ENCODE assay signal across 8 cellular contexts in the genomic region with DNA sequence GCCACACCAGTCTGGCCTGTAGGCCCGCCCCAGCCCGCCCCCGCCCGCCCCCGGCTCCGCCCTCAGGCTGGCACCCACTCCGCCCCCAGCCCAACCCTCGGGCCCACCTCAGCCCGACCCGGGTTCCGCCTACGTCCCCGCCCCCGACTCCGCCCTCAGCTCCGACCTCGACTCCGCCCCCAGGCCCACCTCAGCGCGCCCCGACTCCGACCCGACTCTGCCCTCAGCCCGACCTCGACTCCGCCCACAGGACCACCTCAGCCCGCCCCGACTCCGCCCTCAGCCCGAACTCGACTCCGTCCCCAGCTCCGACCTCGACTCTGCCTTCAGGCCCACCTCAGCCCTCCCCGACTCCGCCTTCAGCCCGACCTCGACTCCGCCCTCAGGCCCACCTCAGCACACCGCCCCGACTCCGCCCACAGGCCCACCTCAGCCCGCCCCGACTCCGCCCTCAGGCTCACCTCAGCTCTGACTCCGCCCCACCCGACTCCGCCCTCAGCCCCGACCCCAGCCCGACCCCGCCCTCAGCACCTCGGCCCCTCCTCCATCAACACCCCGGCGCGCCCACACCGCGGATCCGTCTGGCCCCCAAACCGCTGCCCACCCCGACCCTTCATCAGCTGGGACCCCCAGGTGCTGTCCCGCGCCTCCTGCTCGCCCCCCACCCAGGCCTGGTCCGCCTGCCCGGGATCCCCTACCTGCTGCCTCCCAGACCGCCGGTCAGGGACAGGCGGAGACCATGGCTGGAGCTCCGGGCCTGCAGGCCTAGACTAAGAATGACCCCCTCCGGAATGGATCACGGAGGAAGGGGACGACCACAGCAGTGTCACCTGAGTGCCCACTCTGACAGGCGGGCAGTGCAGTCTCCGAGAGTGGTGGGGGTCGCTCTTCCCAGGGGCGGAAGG. TPM values are rescaled to one million over a fixed set of nuclear protein-coding genes. Genes with fewer than 3 reads are reported as not detected.
A peak's percentile ranks its signal among the peaks of the same experiment; 100 is the strongest.
DNase-seq lines count a peak whose midpoint lies in the region; ATAC-seq and TF ChIP-seq lines count a peak whose summit lies in the region.

A gene (minus strand): TSS at position 13 of the 905 bp plus-strand sequence. CDS start 315 bp downstream, outside the sequence.

- ATAC-seq in GM21526 (IDR thresholded peaks at IDR 0.05; ENCODE audit: low FRiP score, unreplicated experiment), result peak; percentile 48

- H3K4me1 ChIP-seq in neuron (ENCODE audit: insufficient read depth, low read length), result peaks cover 23% of the 10 kb centered on the region
- peaks cover 34 to 57% (median 55%) of the 10 kb centered on the region in 4 donors for H3K4me1 ChIP-seq in stomach

- no peaks in the 10 kb centered on the region for H3K9me3 Mint-ChIP-seq in activated naive CD4-positive, alpha-beta T cell treated with anti-CD3 and anti-CD28 coated beads, Interleukin-2, amount 10 ng/mL, durations not matched to agents 7 days and 5 days

- peak; percentile 68 for DNase-seq in CMK (ENCODE audit: low read depth)
- peak; percentile 70 for DNase-seq in KBM-7
- peak; percentile 80 for DNase-seq in SK-N-DZ (ENCODE audit: low spot score)
- peak; percentile 91 for DNase-seq in activated naive CD4-positive, alpha-beta T cell treated with anti-CD3 and anti-CD28 coated beads, Interleukin-2, amount 10 ng/mL, durations not matched to agents 7 days and 5 days
- DNase-seq in foreskin melanocyte, result peak; percentile 51
- DNase-seq in stomach, result peak; percentile 92

- peaks cover 36% of the 10 kb centered on the region for H3K36me3 Mint-ChIP-seq in activated naive CD4-positive, alpha-beta T cell treated with anti-CD3 and anti-CD28 coated beads, Interleukin-2, amount 10 ng/mL, durations not matched to agents 7 days and 5 days

- H3K4me1 Mint-ChIP-seq in activated naive CD4-positive, alpha-beta T cell treated with anti-CD3 and anti-CD28 coated beads, Interleukin-2, amount 10 ng/mL, durations not matched to agents 7 days and 5 days, result peaks cover 37% of the 10 kb centered on the region

- no peaks in the 10 kb centered on the region for H3K27me3 Mint-ChIP-seq in activated naive CD4-positive, alpha-beta T cell treated with anti-CD3 and anti-CD28 coated beads, Interleukin-2, amount 10 ng/mL, durations not matched to agents 7 days and 5 days

- H2AFZ ChIP-seq in neuron (ENCODE audit: low read depth, low read length), result peak within 1 kb of the TSS; percentile 54

- H3K4me3 ChIP-seq in neuron (ENCODE audit: low read length) (peak within 1 kb of the TSS; percentile 83), stomach (peak within 1 kb of the TSS; percentile 76 to 88 (median 84))

- H3K9me3 ChIP-seq in neuron (ENCODE audit: low read length) (no peaks in the 10 kb centered on the region), stomach (no peaks in the 10 kb centered on the region)

- peak within 1 kb of the TSS; percentile 91 for H3K4me3 Mint-ChIP-seq in activated naive CD4-positive, alpha-beta T cell treated with anti-CD3 and anti-CD28 coated beads, Interleukin-2, amount 10 ng/mL, durations not matched to agents 7 days and 5 days

- H3K27me3 ChIP-seq in neuron (ENCODE audit: insufficient read depth, low read length) (no peaks in the 10 kb centered on the region), stomach (no peaks in the 10 kb centered on the region)

- intact Hi-C loops in stomach (cut with DNase I; ENCODE audit: low total_unique reads), result no loop called here

- H3K36me3 ChIP-seq in neuron (ENCODE audit: insufficient read depth, low read length), result peaks cover 4% of the 10 kb centered on the region
- H3K36me3 ChIP-seq in stomach, result peaks cover 4 to 19% (median 14%) of the 10 kb centered on the region in 4 donors

- TF ChIP-seq CTCF in stomach (IDR thresholded peaks at IDR 0.05), result no peak

- no peak for TF ChIP-seq EP300 in stomach (IDR thresholded peaks at IDR 0.05)

- H3K27ac Mint-ChIP-seq in activated naive CD4-positive, alpha-beta T cell treated with anti-CD3 and anti-CD28 coated beads, Interleukin-2, amount 10 ng/mL, durations not matched to agents 7 days and 5 days, result peak within 1 kb of the TSS; percentile 98

- WGBS in stomach, 5 donors, result 11 to 21% (median 15%) methylated on average over 38 to 74 of the region's 76 CpGs

- peak within 1 kb of the TSS; percentile 96 to 97 (median 96) for H3K27ac ChIP-seq in stomach

- CTCF ChIA-PET in activated naive CD4-positive, alpha-beta T cell treated with anti-CD3 and anti-CD28 coated beads, Interleukin-2, amount 10 ng/mL, durations not matched to agents 7 days and 5 days (lab: Charles Lee), result interaction anchor here (0.6 to 6.0 kb wide), 11 partner anchors 10 to 247 kb away, joined by 3 to 60 read pairs (median 4); a partner anchor contains a TSS

- in situ Hi-C loops in KBM-7 (cut with MboI; ENCODE audit: low pct_unique_long_range_greater_than_20kb, low sequenced_read_pairs), result no loop called here

- TF ChIP-seq POLR2A in stomach (IDR thresholded peaks at IDR 0.05), result no peak

RNA-seq across cellular contexts. Expression of the gene that starts here (rescaled TPM):
- polyA plus RNA-seq in SK-N-DZ (2014; cell fraction: cytosol; rRNA removed), result 0.29 TPM in 1 of 2 replicates, not detected in the other
- 0.41 TPM in 1 of 2 replicates, not detected in the other for polyA plus RNA-seq in SK-N-DZ (2014; cell fraction: nucleus; rRNA removed)
- total RNA-seq in stomach, result 10 to 100 TPM in 4 of 5 donors, 1 to 10 TPM in 1; 6.1 to 70.6 (median 22.6) TPM
- polyA plus RNA-seq in stomach, result 10 to 100 TPM in 2 of 3 donors, 1 to 10 TPM in 1; 4.3 to 18.1 (median 10.5) TPM

Comparison
In these comparisons a context has a peak if more than half of its experiments do, and no peak if none do; other contexts are left out.
1. Peak in every context shown above with its lines: DNase-seq, ATAC-seq, H3K4me3 ChIP-seq and H3K27ac ChIP-seq.